ENCODE assay signal across 29 cellular contexts in the genomic region with DNA sequence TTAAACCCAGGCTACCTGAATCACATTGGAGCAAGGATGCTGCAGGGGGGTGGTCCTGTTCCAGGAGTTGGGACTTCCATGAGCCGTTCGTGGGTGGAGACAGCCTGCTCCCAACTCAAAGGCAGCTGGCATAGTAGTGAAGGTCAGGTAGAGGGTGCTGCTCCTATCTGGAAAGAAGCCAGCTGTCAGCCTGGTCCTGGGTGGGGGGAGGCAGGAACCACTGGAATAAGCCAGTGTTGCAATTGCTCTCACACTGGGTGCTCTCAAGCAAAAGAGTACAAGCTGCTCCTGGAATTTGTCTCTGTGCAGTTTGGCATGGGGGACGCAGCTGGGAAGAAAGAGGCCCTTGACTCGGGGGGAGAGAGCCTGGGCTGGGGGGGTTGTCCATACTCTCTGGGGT. TPM values are rescaled to one million over a fixed set of nuclear protein-coding genes. Genes with fewer than 3 reads are reported as not detected.
A peak's percentile ranks its signal among the peaks of the same experiment; 100 is the strongest.
DNase-seq lines count a peak whose midpoint lies in the region; ATAC-seq and TF ChIP-seq lines count a peak whose summit lies in the region.
"Had no signal": no experiment of that assay in that cellular context is flagged by ENCODE, and none has a peak within 500 bp of the region (broad histone marks: within the 10 kb centered on the region; RNA-seq: fewer than 3 reads in every experiment).

No MANE protein-coding gene starts in this region.

- H3K27me3 ChIP-seq in SK-N-SH (ENCODE audit: insufficient read depth) (peaks cover 18% of the 10 kb centered on the region; the same call in 1 of the 2 replicates), ascending aorta (no peaks in the 10 kb centered on the region)

- no peaks in the 10 kb centered on the region; a peak in 1 of 4 replicates for H3K4me1 ChIP-seq in SK-N-SH (ENCODE audit: control insufficient read depth in 1 of 2, insufficient read depth in 2 of 2, low read depth in 1 of 2, low read length in 1 of 2)
- no peaks in the 10 kb centered on the region for H3K4me1 ChIP-seq in ascending aorta
- H3K4me1 ChIP-seq: A549, Caco-2, SJSA1 had no signal

- H3K79me2 ChIP-seq in SK-N-SH (ENCODE audit: insufficient read depth): no peaks in the 10 kb centered on the region

- H3K4me3 ChIP-seq in SK-N-SH (ENCODE audit: low read depth in 2 of 2, low read length in 1 of 2): no peak overlapping the region
- no peak overlapping the region for H3K4me3 ChIP-seq in ascending aorta
- H3K4me3 ChIP-seq: A549, SJSA1 had no signal

- TF ChIP-seq RAD21 in SK-N-SH (IDR thresholded peaks at IDR 0.05; ENCODE audit: low read length): no peak

- no peak overlapping the region for H2AFZ ChIP-seq in SK-N-SH (ENCODE audit: low read depth)

- no peaks in the 10 kb centered on the region for H4K20me1 ChIP-seq in SK-N-SH (ENCODE audit: insufficient read depth)

- no peak overlapping the region for H3K27ac ChIP-seq in SK-N-SH (ENCODE audit: low read depth in 2 of 2, low read length in 1 of 2)
- no peak overlapping the region for H3K27ac ChIP-seq in ascending aorta
- H3K27ac ChIP-seq in RWPE1: no peak overlapping the region
- H3K27ac ChIP-seq: A549, HL-60, SJSA1 had no signal

- CTCF ChIA-PET in SK-N-SH (lab: Yijun Ruan, JAX): interaction anchor here (0.8 to 3.1 kb wide), 7 partner anchors 9 to 296 kb away, joined by 3 to 17 read pairs (median 4); a partner anchor contains a TSS
- CTCF ChIA-PET in RWPE1 (lab: Yijun Ruan, JAX): no interaction called here

- peak; percentile 51 for DNase-seq in SK-N-SH
- DNase-seq in NCI-H2171 (lab: John Stamatoyannopoulos, UW): peak; percentile 93
- peak; percentile 45 for DNase-seq in islet precursor cell
- no peak for DNase-seq in ascending aorta (ENCODE audit: low spot score in 2 of 2)
- DNase-seq in RWPE1 (ENCODE audit: low spot score): no peak
- DNase-seq: AML-193; C1 segment of cervical spinal cord; Caco-2; CD8-positive, alpha-beta T cell; DMS153; DND-41; NCI-H1092 treated with DMSO at 0.1 percent for 48 hours; NCI-H1436; NCI-H187; NCI-H2081 treated with DMSO at 0.1 percent for 48 hours; NCI-H526 treated with DMSO at 0.1 percent for 48 hours; NK-92 treated with Interleukin-12 subunit alpha and Interleukin-12 subunit beta, amount 100 ng/mL, for 24 hours; PC-3; Right ventricle myocardium superior; T-helper 1 cell had no signal

- no peak for TF ChIP-seq EP300 in SK-N-SH (IDR thresholded peaks at IDR 0.05; ENCODE audit: borderline replicate concordance in 1 of 2, low read depth in 1 of 2, low read length in 1 of 2)

- no peak overlapping the region for H3K9ac ChIP-seq in SK-N-SH

- WGBS in SK-N-SH (ENCODE audit: low lambda C conversion rate): 47% methylated on average over 4 of the region's 4 CpGs

- ATAC-seq in SK-N-SH treated with all-trans-retinoic acid at 6 μM for 48 hours (no peak), GM21737 (IDR thresholded peaks at IDR 0.05; ENCODE audit: unreplicated experiment) (no peak)
- ATAC-seq: A549; CD8-positive, alpha-beta T cell; HCT116; PC-3 had no signal

- H3F3A ChIP-seq in SK-N-SH (replicated peaks; ENCODE audit: insufficient read depth): no peaks in the 10 kb centered on the region

- no peaks in the 10 kb centered on the region for H3K36me3 ChIP-seq in SK-N-SH (replicated peaks in 1 of 2; ENCODE audit: control insufficient read depth in 1 of 2, insufficient read depth in 2 of 2, low read length in 1 of 2)
- no peaks in the 10 kb centered on the region for H3K36me3 ChIP-seq in ascending aorta
- H3K36me3 ChIP-seq: SJSA1 had no signal

- no peak overlapping the region for H3K4me2 ChIP-seq in SK-N-SH
- H3K4me2 ChIP-seq: A549 had no signal

- TF ChIP-seq CTCF in SK-N-SH (IDR thresholded peaks at IDR 0.05) (no peak), ascending aorta (IDR thresholded peaks at IDR 0.05) (no peak), RWPE1 (conservative IDR thresholded peaks at IDR 0.05; ENCODE audit: low read depth) (no peak)

- H3K9me3 ChIP-seq in SK-N-SH (no peaks in the 10 kb centered on the region), ascending aorta (no peaks in the 10 kb centered on the region)
- H3K9me3 ChIP-seq: Caco-2 had no signal

- POLR2A ChIA-PET in SK-N-SH (lab: Yijun Ruan, JAX) (no interaction called here), RWPE1 (lab: Yijun Ruan, JAX; ENCODE audit: low non-redundant PET) (interaction anchor here (0.7 kb wide), 1 partner anchor 93 kb away, joined by 3 read pairs; no protein-coding TSS in a partner anchor)

- H3K9me2 ChIP-seq in SK-N-SH: no peaks in the 10 kb centered on the region

- intact Hi-C loops in ascending aorta (cut with DNase I): no loop called here

TF ChIP-seq in SK-N-SH, 30 proteins besides CTCF, POLR2A, EP300 and RAD21:
- TF ChIP-seq POLR2AphosphoS5 (IDR thresholded peaks at IDR 0.05; ENCODE audit: low read depth, low read length) (no peak), JUND (IDR thresholded peaks at IDR 0.05) (no peak), RXRA (IDR thresholded peaks at IDR 0.05; ENCODE audit: borderline replicate concordance, low read depth) (no peak), RCOR1 (IDR thresholded peaks at IDR 0.05; ENCODE audit: low read length) (no peak), NFIC (IDR thresholded peaks at IDR 0.05; ENCODE audit: borderline replicate concordance) (no peak), YY1 (IDR thresholded peaks at IDR 0.05; ENCODE audit: low read depth) (no peak), SMC3 (IDR thresholded peaks at IDR 0.05; ENCODE audit: low read depth, low read length) (no peak)
- TF ChIP-seq, protein P1, sequence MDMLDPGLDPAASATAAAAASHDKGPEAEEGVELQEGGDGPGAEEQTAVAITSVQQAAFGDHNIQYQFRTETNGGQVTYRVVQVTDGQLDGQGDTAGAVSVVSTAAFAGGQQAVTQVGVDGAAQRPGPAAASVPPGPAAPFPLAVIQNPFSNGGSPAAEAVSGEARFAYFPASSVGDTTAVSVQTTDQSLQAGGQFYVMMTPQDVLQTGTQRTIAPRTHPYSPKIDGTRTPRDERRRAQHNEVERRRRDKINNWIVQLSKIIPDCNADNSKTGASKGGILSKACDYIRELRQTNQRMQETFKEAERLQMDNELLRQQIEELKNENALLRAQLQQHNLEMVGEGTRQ (IDR thresholded peaks at IDR 0.05; ENCODE audit: borderline replicate concordance, low read depth, low read length): no peak
- TF ChIP-seq, protein P2, sequence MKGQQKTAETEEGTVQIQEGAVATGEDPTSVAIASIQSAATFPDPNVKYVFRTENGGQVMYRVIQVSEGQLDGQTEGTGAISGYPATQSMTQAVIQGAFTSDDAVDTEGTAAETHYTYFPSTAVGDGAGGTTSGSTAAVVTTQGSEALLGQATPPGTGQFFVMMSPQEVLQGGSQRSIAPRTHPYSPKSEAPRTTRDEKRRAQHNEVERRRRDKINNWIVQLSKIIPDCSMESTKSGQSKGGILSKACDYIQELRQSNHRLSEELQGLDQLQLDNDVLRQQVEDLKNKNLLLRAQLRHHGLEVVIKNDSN (IDR thresholded peaks at IDR 0.05; ENCODE audit: borderline replicate concordance, low read depth): no peak

TF ChIP-seq in SK-N-SH treated with all-trans-retinoic acid at 6 μM for 48 hours, 23 proteins besides CTCF, POLR2A, EP300 and RAD21 (continues in another document):
- TF ChIP-seq, protein P3, sequence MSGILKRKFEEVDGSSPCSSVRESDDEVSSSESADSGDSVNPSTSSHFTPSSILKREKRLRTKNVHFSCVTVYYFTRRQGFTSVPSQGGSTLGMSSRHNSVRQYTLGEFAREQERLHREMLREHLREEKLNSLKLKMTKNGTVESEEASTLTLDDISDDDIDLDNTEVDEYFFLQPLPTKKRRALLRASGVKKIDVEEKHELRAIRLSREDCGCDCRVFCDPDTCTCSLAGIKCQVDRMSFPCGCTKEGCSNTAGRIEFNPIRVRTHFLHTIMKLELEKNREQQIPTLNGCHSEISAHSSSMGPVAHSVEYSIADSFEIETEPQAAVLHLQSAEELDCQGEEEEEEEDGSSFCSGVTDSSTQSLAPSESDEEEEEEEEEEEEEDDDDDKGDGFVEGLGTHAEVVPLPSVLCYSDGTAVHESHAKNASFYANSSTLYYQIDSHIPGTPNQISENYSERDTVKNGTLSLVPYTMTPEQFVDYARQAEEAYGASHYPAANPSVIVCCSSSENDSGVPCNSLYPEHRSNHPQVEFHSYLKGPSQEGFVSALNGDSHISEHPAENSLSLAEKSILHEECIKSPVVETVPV (CRISPR knock-in tag; IDR thresholded peaks at IDR 0.05): no peak
- TF ChIP-seq ZNF565 (CRISPR knock-in tag; conservative IDR thresholded peaks at IDR 0.05; ENCODE audit: low read depth) (no peak), ZNF70 (CRISPR knock-in tag; IDR thresholded peaks at IDR 0.05) (no peak), GLIS3 (CRISPR knock-in tag; IDR thresholded peaks at IDR 0.05) (no peak), ZFP30 (CRISPR knock-in tag; IDR thresholded peaks at IDR 0.05) (no peak), ZFP3 (CRISPR knock-in tag; IDR thresholded peaks at IDR 0.05) (no peak), SNAI2 (CRISPR knock-in tag; IDR thresholded peaks at IDR 0.05) (no peak), BACH2 (CRISPR knock-in tag; IDR thresholded peaks at IDR 0.05; ENCODE audit: borderline replicate concordance) (no peak), OSR1 (CRISPR knock-in tag; IDR thresholded peaks at IDR 0.05) (no peak), ZNF8 (CRISPR knock-in tag; IDR thresholded peaks at IDR 0.05) (no peak), PPARA (CRISPR knock-in tag; IDR thresholded peaks at IDR 0.05; ENCODE audit: borderline replicate concordance) (no peak)

RNA-seq across cellular contexts. Expression of a gene that starts 8.7 kb away (rescaled TPM):
- polyA plus RNA-seq in SK-N-SH (2012; rRNA removed): 0.10 and 0.23 TPM in 2 replicates
- 0.05 TPM in 1 of 2 replicates, not detected in the other for polyA plus RNA-seq in SK-N-SH (2012; cell fraction: cytosol; rRNA removed)
- 0.07 and 0.11 TPM in 2 replicates for polyA plus RNA-seq in SK-N-SH (2012; cell fraction: nucleus; rRNA removed)
- total RNA-seq in ascending aorta: not detected
- total RNA-seq: Caco-2; CD8-positive, alpha-beta T cell; H4; NCI-H460; PC-3; Right ventricle myocardium superior; RPMI7951; SJSA1 had no signal

Comparison
In these comparisons a context has a peak if more than half of its experiments do, and no peak if none do; other contexts are left out.
1. DNase-seq: peak in SK-N-SH (single experiment), NCI-H2171 (single experiment) and islet precursor cell (single experiment); none in ascending aorta (0 of 2) and RWPE1 (single experiment).